ENCODE assay signal across 8 cellular contexts in genomic region chr2:4866198-4866597, GRCh38.
"Had no signal": no experiment of that assay in that cellular context is flagged by ENCODE, and none has a peak within 500 bp of the region (broad histone marks: within the 10 kb centered on the region; RNA-seq: fewer than 3 reads in every experiment).

No MANE protein-coding gene starts in this region.

- FAIRE-seq: H54, HTR-8/SVneo had no signal

- H2AFZ ChIP-seq: GM23248 had no signal

- H3K4me3 ChIP-seq: GM23248 had no signal

- H3K9ac ChIP-seq: GM23248, KMS-11 had no signal

- H3K4me2 ChIP-seq: KMS-11 had no signal

- H3K4me3 Mint-ChIP-seq: H9 had no signal

- H3K27ac Mint-ChIP-seq: H9 had no signal

- DNase-seq: GM23248, GOT3, H9, HCEC 1CT, KBM-7 had no signal

- H3K27ac ChIP-seq: GM23248, KMS-11 had no signal
